20 cellular contexts compared by ENCODE assay signal in the genomic region with DNA sequence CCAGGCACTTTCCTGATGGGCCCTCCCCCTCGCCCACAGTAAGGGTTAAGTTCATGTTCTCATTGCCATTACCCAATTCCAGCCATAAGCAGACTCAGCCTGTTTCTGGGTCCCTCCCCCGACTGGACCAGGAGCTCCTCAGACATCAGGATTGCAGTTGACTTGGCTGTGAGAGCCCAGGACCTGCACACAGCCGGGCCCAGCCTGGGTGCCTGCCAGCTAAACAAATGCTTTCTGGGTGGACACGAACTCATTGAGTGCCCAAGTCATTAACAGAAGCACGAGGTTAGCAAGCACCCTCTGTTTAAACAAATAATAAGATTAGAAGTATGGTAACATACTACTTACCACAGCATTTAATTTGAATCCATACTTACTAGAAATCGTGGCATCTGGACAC.
"Had no signal": no experiment of that assay in that cellular context is flagged by ENCODE, and none has a peak within 500 bp of the region (broad histone marks: within the 10 kb centered on the region; RNA-seq: fewer than 3 reads in every experiment).

No MANE protein-coding gene starts in this region.

- ATAC-seq: left lobe of liver; naive thymus-derived CD8-positive, alpha-beta T cell; stimulated activated memory B cell treated with anti-CD40 and anti-IgM and Interleukin-4, amounts not matched to agents 10 μg/mL and 1 μg/mL and 100 μg/mL, for 72 hours had no signal

- H3K36me3 ChIP-seq: brain microvascular endothelial cell, esophagus muscularis mucosa, uterus had no signal

- H3K9me3 ChIP-seq: esophagus muscularis mucosa, neutrophil, uterus had no signal

- DNase-seq: activated CD4-positive, alpha-beta memory T cell treated with anti-CD3 and anti-CD28 coated beads for 36 hours; activated CD4-positive, alpha-beta T cell treated with anti-CD3 and anti-CD28 coated beads for 1 hour; activated gamma-delta T cell treated with Interleukin-2 at 50 U/mL for 16 hours; activated naive CD8-positive, alpha-beta T cell treated with anti-CD3 and anti-CD28 coated beads for 36 hours; activated T-cell treated with anti-CD3 and anti-CD28 coated beads, Interleukin-2, amount 50 U/mL, for 24 hours; amygdala; brain microvascular endothelial cell; effector CD4-positive, alpha-beta T cell; islet precursor cell; naive thymus-derived CD8-positive, alpha-beta T cell; retina; stimulated activated CD4-positive, alpha-beta T cell treated with anti-CD3 and anti-CD28 coated beads, Interleukin-2, amount 100 ng/mL, for 48 hours; T-helper 9 cell; uterus had no signal

- H3K4me1 ChIP-seq: uterus had no signal

- H3K27ac ChIP-seq: brain microvascular endothelial cell, coronary artery, esophagus muscularis mucosa, hepatocyte, neutrophil, uterus had no signal

- H3K4me3 ChIP-seq: coronary artery, esophagus muscularis mucosa, hepatocyte, uterus had no signal

- H3K27me3 ChIP-seq: brain microvascular endothelial cell had no signal
